In genomic region chr15:61196711-61197110, GRCh38 we compare ENCODE assay signal across 14 cellular contexts. TPM values are rescaled to one million over a fixed set of nuclear protein-coding genes. Genes with fewer than 3 reads are reported as not detected.
DNase-seq lines count a peak whose midpoint lies in the region; ATAC-seq, FAIRE-seq and TF ChIP-seq lines count a peak whose summit lies in the region.
"Had no signal": no experiment of that assay in that cellular context is flagged by ENCODE, and none has a peak within 500 bp of the region (broad histone marks: within the 10 kb centered on the region; RNA-seq: fewer than 3 reads in every experiment).

No MANE protein-coding gene starts in this region.

- FAIRE-seq in D721Med (lab: Jason Lieb, UNC) = peak; percentile 44
- FAIRE-seq: A204.1 had no signal

- H3K27ac ChIP-seq in angular gyrus (ENCODE audit: low read depth, low read length) = peak overlapping the region; percentile 5
- no peak overlapping the region for H3K27ac ChIP-seq in colonic mucosa
- H3K27ac ChIP-seq: HL-60 had no signal

- DNase-seq in D721Med (ENCODE audit: insufficient read length, low spot score) = no peak
- DNase-seq in putamen (ENCODE audit: low spot score) = peak; percentile 39
- no peak for DNase-seq in activated CD4-positive, alpha-beta T cell treated with anti-CD3 and anti-CD28 coated beads for 48 hours
- no peak for DNase-seq in colonic mucosa
- no peak for DNase-seq in foreskin fibroblast
- DNase-seq: BE2C; Caco-2; CD8-positive, alpha-beta memory T cell; HCEC 1CT; HFFc6 had no signal

- no peak overlapping the region for H3K4me3 ChIP-seq in colonic mucosa
- H3K4me3 ChIP-seq in foreskin fibroblast (ENCODE audit: low read depth in 1 of 2, low read length in 2 of 2) = no peak overlapping the region

- no peaks in the 10 kb centered on the region for H3K36me3 ChIP-seq in colonic mucosa
- H3K36me3 ChIP-seq: BE2C had no signal

- no peak for TF ChIP-seq CTCF in D721Med (IDR thresholded peaks at IDR 0.05; ENCODE audit: insufficient read depth, missing control alignments)
- no peak for TF ChIP-seq CTCF in colonic mucosa (IDR thresholded peaks at IDR 0.05)
- no peak for TF ChIP-seq CTCF in foreskin fibroblast (IDR thresholded peaks at IDR 0.05; ENCODE audit: low read depth, low read length)

- no peaks in the 10 kb centered on the region for H3K27me3 ChIP-seq in colonic mucosa
- H3K27me3 ChIP-seq: BE2C had no signal

- no peak overlapping the region for H3K9ac ChIP-seq in colonic mucosa (ENCODE audit: low read depth in 2 of 2, low read length in 2 of 2)

- ATAC-seq in HG03025 (IDR thresholded peaks at IDR 0.05; ENCODE audit: low FRiP score, unreplicated experiment) = no peak

- intact Hi-C loops in colonic mucosa (cut with DNase I) = no loop called here

- no peaks in the 10 kb centered on the region for H3K4me1 ChIP-seq in colonic mucosa
- H3K4me1 ChIP-seq: Caco-2 had no signal

- no peaks in the 10 kb centered on the region for H3K9me3 ChIP-seq in colonic mucosa
- H3K9me3 ChIP-seq: BE2C, Caco-2 had no signal

RNA-seq across cellular contexts. Expression of gene RORA, which starts 32.4 kb away (rescaled TPM):
- 1 to 10 TPM; 3.6 to 9.1 TPM for total RNA-seq in colonic mucosa
